ENCODE assay signal across 24 cellular contexts in the genomic region with DNA sequence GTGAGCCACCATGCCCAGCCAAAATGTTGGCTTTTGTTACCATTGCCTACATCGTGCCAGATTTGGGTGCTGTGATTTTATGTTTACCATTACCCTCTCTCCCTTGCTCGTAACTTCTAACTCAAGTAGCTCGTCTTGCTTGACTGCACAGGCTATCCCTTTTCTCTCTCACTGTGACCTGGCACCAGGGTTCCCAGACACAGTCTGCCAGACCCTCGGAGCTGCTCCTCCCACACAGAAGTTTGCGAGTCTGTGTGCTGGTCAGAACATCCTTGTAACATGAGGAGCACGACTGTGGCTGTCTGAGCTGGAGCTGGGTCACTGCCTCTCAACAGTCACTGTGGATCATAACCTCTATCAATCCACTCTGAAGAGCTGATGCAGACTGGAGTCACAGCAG.
"Had no signal": no experiment of that assay in that cellular context is flagged by ENCODE, and none has a peak within 500 bp of the region (broad histone marks: within the 10 kb centered on the region; RNA-seq: fewer than 3 reads in every experiment).

No MANE protein-coding gene starts in this region.

- DNase-seq: activated CD4-positive, alpha-beta memory T cell treated with anti-CD3 and anti-CD28 coated beads for 36 hours; activated CD4-positive, alpha-beta T cell treated with anti-CD3 and anti-CD28 coated beads, Interleukin-2, amount 10 ng/mL, durations not matched to agents 7 days and 5 days; activated CD4-positive, CD25-positive, alpha-beta regulatory T cell; activated CD8-positive, alpha-beta memory T cell treated with anti-CD3 and anti-CD28 coated beads for 24 hours; activated gamma-delta T cell; activated naive CD4-positive, alpha-beta T cell treated with anti-CD3 and anti-CD28 coated beads for 36 hours; activated T-cell treated with anti-CD3 and anti-CD28 coated beads, Interleukin-2, amount 50 U/mL, for 48 hours; amygdala; MM.1S; NCI-H1105; NCI-H1436; NCI-H1694 treated with DMSO at 0.1 percent for 48 hours; NCI-H2029 treated with DMSO at 0.1 percent for 48 hours; NCI-H226; NCI-H526; NCI-H82; NK-92 treated with Interleukin-12 subunit alpha and Interleukin-12 subunit beta, amount 100 ng/mL, for 24 hours; PC-3; SIG-M5; T-cell; T-helper 2 cell; T1000 had no signal

- H3K27ac ChIP-seq: SK-N-MC had no signal

- H3K4me3 ChIP-seq: SK-N-MC had no signal

- ATAC-seq: activated T-helper 17 cell treated with anti-CD3 and anti-CD28 coated beads, Interleukin-2, amount 50 U/mL, for 72 hours; PC-3; T-cell had no signal
